ENCODE assay signal across 8 cellular contexts in genomic region chr22:50247748-50248147, GRCh38. TPM values are rescaled to one million over a fixed set of nuclear protein-coding genes. Genes with fewer than 3 reads are reported as not detected.
DNase-seq lines count a peak whose midpoint lies in the region; TF ChIP-seq lines count a peak whose summit lies in the region.

No MANE protein-coding gene starts in this region.

- no peaks in the 10 kb centered on the region for H3K9me3 Mint-ChIP-seq in T-helper 1 cell treated with Interleukin-12 subunit alpha and Interleukin-12 subunit beta and Interleukin-4 antibody, amounts not matched to agents 30 μg/mL and 1 μg/mL, for 36 hours

- peak overlapping the region; percentile 80 for H3K27ac Mint-ChIP-seq in T-helper 1 cell treated with Interleukin-12 subunit alpha and Interleukin-12 subunit beta and Interleukin-4 antibody, amounts not matched to agents 30 μg/mL and 1 μg/mL, for 36 hours

- DNase-seq in HT-29 (ENCODE audit: low spot score) (peak; percentile 86), erythroblast (lab: John Stamatoyannopoulos, UW) (peak; percentile 42 to 55), NCI-H187 (lab: John Stamatoyannopoulos, UW) (no peak), GM13977 (ENCODE audit: low spot score) (no peak), glomerular visceral epithelial cell (ENCODE audit: extremely low spot score) (no peak), HPDE6-E6E7 (ENCODE audit: extremely low spot score) (no peak)

- peak overlapping the region; percentile 3; the same call in 1 of the 2 replicates for H3K27ac ChIP-seq in C4-2B

- no peaks in the 10 kb centered on the region for H3K27me3 Mint-ChIP-seq in T-helper 1 cell treated with Interleukin-12 subunit alpha and Interleukin-12 subunit beta and Interleukin-4 antibody, amounts not matched to agents 30 μg/mL and 1 μg/mL, for 36 hours (ENCODE audit: low read depth)

- no peak for TF ChIP-seq POLR2A in erythroblast (IDR thresholded peaks at IDR 0.05; ENCODE audit: low read length)

- in situ Hi-C loops in GM13977 (cut with MboI; ENCODE audit: low pct_unique_long_range_greater_than_20kb, low sequenced_read_pairs, unreplicated experiment): no loop called here

- TF ChIP-seq CTCF in C4-2B (conservative IDR thresholded peaks at IDR 0.05) (no peak), GM13977 (IDR thresholded peaks at IDR 0.05; ENCODE audit: extremely low read depth, insufficient read depth, missing control alignments) (no peak)

- peak overlapping the region; percentile 34 for H3K4me3 Mint-ChIP-seq in T-helper 1 cell treated with Interleukin-12 subunit alpha and Interleukin-12 subunit beta and Interleukin-4 antibody, amounts not matched to agents 30 μg/mL and 1 μg/mL, for 36 hours

- peaks cover 13% of the 10 kb centered on the region for H3K4me1 Mint-ChIP-seq in T-helper 1 cell treated with Interleukin-12 subunit alpha and Interleukin-12 subunit beta and Interleukin-4 antibody, amounts not matched to agents 30 μg/mL and 1 μg/mL, for 36 hours (ENCODE audit: low read depth)

- H3K36me3 Mint-ChIP-seq in T-helper 1 cell treated with Interleukin-12 subunit alpha and Interleukin-12 subunit beta and Interleukin-4 antibody, amounts not matched to agents 30 μg/mL and 1 μg/mL, for 36 hours (ENCODE audit: low read depth): peaks cover 11% of the 10 kb centered on the region

RNA-seq across cellular contexts. Expression of gene TUBGCP6, which starts 2.9 kb away (rescaled TPM):
- total RNA-seq in HT-29 (2014; rRNA removed; shearing (Covaris generic)): 30.8 and 32.2 TPM in 2 replicates

RNA-seq across cellular contexts. Expression of gene HDAC10, which starts 3.3 kb away (rescaled TPM):
- total RNA-seq in HT-29 (2014; rRNA removed; shearing (Covaris generic)): 62.6 and 63.3 TPM in 2 replicates

RNA-seq across cellular contexts. Expression of gene MAPK12, which starts 13.7 kb away (rescaled TPM):
- 6.6 and 6.7 TPM in 2 replicates for total RNA-seq in HT-29 (2014; rRNA removed; shearing (Covaris generic))

RNA-seq across cellular contexts. Expression of gene MAPK11, which starts 22.4 kb away (rescaled TPM):
- 1.6 and 2.2 TPM in 2 replicates for total RNA-seq in HT-29 (2014; rRNA removed; shearing (Covaris generic))

RNA-seq across cellular contexts. Expression of gene SELENOO, which starts 46.9 kb away (rescaled TPM):
- total RNA-seq in HT-29 (2014; rRNA removed; shearing (Covaris generic)): 65.3 and 79.4 TPM in 2 replicates

Comparison
In these comparisons a context has a peak if more than half of its experiments do, and no peak if none do; other contexts are left out.
1. DNase-seq: peak in HT-29 (single experiment) and erythroblast (2 of 2); none in NCI-H187 (0 of 2), GM13977 (single experiment), glomerular visceral epithelial cell (single experiment) and HPDE6-E6E7 (single experiment).